In genomic region chr1:160646711-160647328, GRCh38 we compare ENCODE assay signal across 8 cellular contexts. TPM values are rescaled to one million over a fixed set of nuclear protein-coding genes. Genes with fewer than 3 reads are reported as not detected.
DNase-seq lines count a peak whose midpoint lies in the region; ATAC-seq and TF ChIP-seq lines count a peak whose summit lies in the region.

A gene with protein sequence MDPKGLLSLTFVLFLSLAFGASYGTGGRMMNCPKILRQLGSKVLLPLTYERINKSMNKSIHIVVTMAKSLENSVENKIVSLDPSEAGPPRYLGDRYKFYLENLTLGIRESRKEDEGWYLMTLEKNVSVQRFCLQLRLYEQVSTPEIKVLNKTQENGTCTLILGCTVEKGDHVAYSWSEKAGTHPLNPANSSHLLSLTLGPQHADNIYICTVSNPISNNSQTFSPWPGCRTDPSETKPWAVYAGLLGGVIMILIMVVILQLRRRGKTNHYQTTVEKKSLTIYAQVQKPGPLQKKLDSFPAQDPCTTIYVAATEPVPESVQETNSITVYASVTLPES (minus strand): TSS chr1:160647044. CDS start chr1:160646945, 99 bp downstream.

- H3K9me3 Mint-ChIP-seq in T-cell, result no peaks in the 10 kb centered on the region

- no peaks in the 10 kb centered on the region for H3K36me3 ChIP-seq in left lung

- TF ChIP-seq CTCF in left lung (IDR thresholded peaks at IDR 0.05), result no peak

- peak within 1 kb of the TSS; percentile 97 to 100 for H3K27ac Mint-ChIP-seq in T-cell

- DNase-seq in T-cell, result peak in 8 of 34 experiments; percentile 12 to 37 (median 34)
- no peak for DNase-seq in left lung
- no peak for DNase-seq in iPS-NIHi7 (ENCODE audit: extremely low spot score)
- DNase-seq in H4 (ENCODE audit: low spot score), result no peak
- no peak for DNase-seq in left colon
- DNase-seq in RPMI8226, result no peak

- peaks cover 76 to 83% (median 81%) of the 10 kb centered on the region in 3 donors for H3K4me1 Mint-ChIP-seq in T-cell

- POLR2A ChIA-PET in T-cell (lab: Charles Lee), result interaction anchor here (0.6 to 1.0 kb wide), 3 partner anchors 17 to 28 kb away, joined by 3 to 4 read pairs (median 3); no protein-coding TSS in a partner anchor

- no peaks in the 10 kb centered on the region for H3K9me3 ChIP-seq in left lung

- H3K4me3 ChIP-seq in left lung, result peak within 1 kb of the TSS in 1 of 2 donors; percentile 31

- peak within 1 kb of the TSS; percentile 93 to 98 (median 96) for H3K4me3 Mint-ChIP-seq in T-cell

- H3K27me3 Mint-ChIP-seq in T-cell, result no peaks in the 10 kb centered on the region

- CTCF ChIA-PET in T-cell (lab: Charles Lee), result interaction anchor here (0.6 to 3.3 kb wide), 9 partner anchors 14 to 343 kb away, joined by 3 to 21 read pairs (median 4); no protein-coding TSS in a partner anchor

- no peaks in the 10 kb centered on the region for H3K27me3 ChIP-seq in left lung

- intact Hi-C loops in left lung (cut with DNase I) (no loop called here), left colon (cut with DNase I, micrococcal nuclease) (no loop called here)

- peak within 1 kb of the TSS in 1 of 2 donors; percentile 65 for H3K27ac ChIP-seq in left lung

- ATAC-seq in GM18858 (IDR thresholded peaks at IDR 0.05; ENCODE audit: unreplicated experiment), result peak; percentile 40
- peak; percentile 69 for ATAC-seq in HG02759 (IDR thresholded peaks at IDR 0.05; ENCODE audit: unreplicated experiment)
- peak; percentile 69 to 83 (median 74) for ATAC-seq in T-cell (replicated peaks in 1 of 4)
- peak; percentile 41 for ATAC-seq in left lung
- ATAC-seq in left colon, result no peak

- peaks cover 0 to 24% of the 10 kb centered on the region in 2 donors for H3K4me1 ChIP-seq in left lung

- no peaks in the 10 kb centered on the region for H3K36me3 Mint-ChIP-seq in T-cell

RNA-seq across cellular contexts. Expression of the gene that starts here (rescaled TPM):
- total RNA-seq in T-cell, result 10 to 100 TPM; 19.4 to 38.7 (median 30.7) TPM
- 1 to 10 TPM in 1 of 2 donors, under 1 TPM in 1; 0.76 to 2.5 TPM for total RNA-seq in left lung
- total RNA-seq in H4 (2014; rRNA removed; shearing (Covaris generic)), result not detected in 2 replicates
- 1 to 10 TPM in 1 of 2 donors, under 1 TPM in 1; 0.92 to 2.0 TPM for total RNA-seq in left colon

Comparison
In these comparisons a context has a peak if more than half of its experiments do, and no peak if none do; other contexts are left out.
1. RNA of the gene that starts here (total RNA-seq): 19.4 to 38.7 TPM in T-cell; 0.76 to 2.5 TPM in left lung, 0.92 to 2.0 TPM in left colon and not detected in H4; every median in the first group is over 4 times any median in the second.